Comparison of ENCODE assay signal across 9 cellular contexts in the genomic region with DNA sequence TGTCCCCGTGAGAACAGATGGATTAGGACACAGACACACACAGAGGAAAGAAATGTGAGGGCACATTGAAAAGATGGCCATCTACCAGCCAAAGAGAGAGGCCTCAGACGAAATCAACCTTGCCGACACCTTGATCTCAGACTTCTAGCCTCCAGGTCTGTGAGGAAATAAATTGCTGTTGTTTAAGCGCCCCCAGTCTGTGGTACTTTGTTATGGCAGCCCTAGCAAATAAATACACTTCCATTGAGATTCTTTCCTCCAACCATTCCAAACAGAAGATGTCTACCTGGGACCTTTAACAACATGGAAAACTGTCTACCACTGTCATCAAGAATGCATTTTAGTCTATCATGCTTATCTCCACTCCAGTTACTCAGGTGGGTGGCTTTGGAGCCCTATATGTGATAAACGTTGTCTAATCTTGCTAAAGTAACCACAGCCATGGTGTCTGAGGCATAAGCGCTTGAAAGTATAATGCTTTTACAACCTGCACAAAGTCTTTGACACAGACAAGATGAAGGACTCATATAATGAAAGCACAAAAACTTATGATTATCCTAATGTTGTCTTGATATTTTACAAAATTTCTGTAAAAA.
DNase-seq lines count a peak whose midpoint lies in the region; ATAC-seq and TF ChIP-seq lines count a peak whose summit lies in the region.
"Had no signal": no experiment of that assay in that cellular context is flagged by ENCODE, and none has a peak within 500 bp of the region (broad histone marks: within the 10 kb centered on the region; RNA-seq: fewer than 3 reads in every experiment).

No MANE protein-coding gene starts in this region.

- H3F3A ChIP-seq in OCI-LY1 (ENCODE audit: insufficient read depth, low read length) (no peaks in the 10 kb centered on the region), smooth muscle cell (ENCODE audit: low read depth) (no peaks in the 10 kb centered on the region)

- H3K9me2 ChIP-seq in OCI-LY1 (ENCODE audit: low read depth, low read length) = no peaks in the 10 kb centered on the region

- H3K4me1 ChIP-seq in OCI-LY1 (ENCODE audit: insufficient read depth, low read length, severe bottlenecking) = no peaks in the 10 kb centered on the region
- H3K4me1 ChIP-seq in smooth muscle cell (ENCODE audit: low read depth) = peaks cover 10% of the 10 kb centered on the region

- H3K9me3 ChIP-seq in OCI-LY1 (ENCODE audit: low read length) (no peaks in the 10 kb centered on the region), smooth muscle cell (replicated peaks; ENCODE audit: low read depth) (no peaks in the 10 kb centered on the region)

- ATAC-seq in HG02623 (IDR thresholded peaks at IDR 0.05; ENCODE audit: unreplicated experiment) = peak; percentile 52
- no peak for ATAC-seq in GM21723 (IDR thresholded peaks at IDR 0.05; ENCODE audit: unreplicated experiment)

- no peak overlapping the region for H2AFZ ChIP-seq in OCI-LY1 (ENCODE audit: low read length)
- H2AFZ ChIP-seq in smooth muscle cell (ENCODE audit: low read depth) = no peak overlapping the region

- no peak overlapping the region for H3K27ac ChIP-seq in OCI-LY1 (ENCODE audit: low read depth, low read length, poor library complexity, severe bottlenecking)
- no peak overlapping the region for H3K27ac ChIP-seq in smooth muscle cell (ENCODE audit: low read depth)
- H3K27ac ChIP-seq in coronary artery = no peak overlapping the region

- DNase-seq in G401 (ENCODE audit: low spot score) (peak; percentile 20), fibroblast of the aortic adventitia (ENCODE audit: low read depth) (peak; percentile 32), smooth muscle cell (lab: John Stamatoyannopoulos, UW; ENCODE audit: unreplicated experiment) (no peak), SHP77 treated with DMSO at 0.1 percent for 48 hours (lab: John Stamatoyannopoulos, UW) (no peak), coronary artery (ENCODE audit: low spot score) (no peak)
- DNase-seq: naive B cell had no signal

- H3K4me2 ChIP-seq in OCI-LY1 (ENCODE audit: low read length) (no peak overlapping the region), smooth muscle cell (no peak overlapping the region)

- 44% methylated on average over 6 of the region's 6 CpGs for WGBS in smooth muscle cell (ENCODE audit: low lambda C conversion rate)

- H3K9ac ChIP-seq in OCI-LY1 (ENCODE audit: low read length) (no peak overlapping the region), smooth muscle cell (ENCODE audit: low read depth) (no peak overlapping the region)

- H4K20me1 ChIP-seq in OCI-LY1 (ENCODE audit: insufficient read depth, low read length) (no peaks in the 10 kb centered on the region), smooth muscle cell (ENCODE audit: low read depth) (no peaks in the 10 kb centered on the region)

- H3K79me2 ChIP-seq in OCI-LY1 (ENCODE audit: insufficient read depth, low read length) (no peaks in the 10 kb centered on the region), smooth muscle cell (ENCODE audit: low read depth) (no peaks in the 10 kb centered on the region)

- TF ChIP-seq CTCF in OCI-LY1 (IDR thresholded peaks at IDR 0.05; ENCODE audit: low read length) = peak; percentile 95
- peak; percentile 45 for TF ChIP-seq CTCF in fibroblast of the aortic adventitia (IDR thresholded peaks at IDR 0.05; ENCODE audit: insufficient read depth, low read length)
- peak; percentile 63 for TF ChIP-seq CTCF in smooth muscle cell (IDR thresholded peaks at IDR 0.05; ENCODE audit: borderline replicate concordance, insufficient read depth, poor library complexity, severe bottlenecking)
- no peak for TF ChIP-seq CTCF in coronary artery (IDR thresholded peaks at IDR 0.05)

- H3K36me3 ChIP-seq in OCI-LY1 (ENCODE audit: insufficient read depth, low read length) (no peaks in the 10 kb centered on the region), smooth muscle cell (ENCODE audit: low read depth) (no peaks in the 10 kb centered on the region)

- H3K4me3 ChIP-seq in OCI-LY1 (ENCODE audit: low read depth, low read length, poor library complexity, severe bottlenecking) (no peak overlapping the region), fibroblast of the aortic adventitia (ENCODE audit: low read depth, low read length) (no peak overlapping the region), smooth muscle cell (no peak overlapping the region), coronary artery (no peak overlapping the region)

- in situ Hi-C loops in G401 (cut with HindIII; ENCODE audit: low sequenced_read_pairs) = no loop called here

- H3K27me3 ChIP-seq in OCI-LY1 (ENCODE audit: insufficient read depth, low read length) (no peaks in the 10 kb centered on the region), smooth muscle cell (ENCODE audit: low read depth) (no peaks in the 10 kb centered on the region)

Comparison
In these comparisons a context has a peak if more than half of its experiments do, and no peak if none do; other contexts are left out.
1. DNase-seq: peak in G401 (single experiment) and fibroblast of the aortic adventitia (single experiment); none in smooth muscle cell (single experiment), SHP77 treated with DMSO at 0.1 percent for 48 hours (single experiment) and coronary artery (single experiment).